In the genomic region with DNA sequence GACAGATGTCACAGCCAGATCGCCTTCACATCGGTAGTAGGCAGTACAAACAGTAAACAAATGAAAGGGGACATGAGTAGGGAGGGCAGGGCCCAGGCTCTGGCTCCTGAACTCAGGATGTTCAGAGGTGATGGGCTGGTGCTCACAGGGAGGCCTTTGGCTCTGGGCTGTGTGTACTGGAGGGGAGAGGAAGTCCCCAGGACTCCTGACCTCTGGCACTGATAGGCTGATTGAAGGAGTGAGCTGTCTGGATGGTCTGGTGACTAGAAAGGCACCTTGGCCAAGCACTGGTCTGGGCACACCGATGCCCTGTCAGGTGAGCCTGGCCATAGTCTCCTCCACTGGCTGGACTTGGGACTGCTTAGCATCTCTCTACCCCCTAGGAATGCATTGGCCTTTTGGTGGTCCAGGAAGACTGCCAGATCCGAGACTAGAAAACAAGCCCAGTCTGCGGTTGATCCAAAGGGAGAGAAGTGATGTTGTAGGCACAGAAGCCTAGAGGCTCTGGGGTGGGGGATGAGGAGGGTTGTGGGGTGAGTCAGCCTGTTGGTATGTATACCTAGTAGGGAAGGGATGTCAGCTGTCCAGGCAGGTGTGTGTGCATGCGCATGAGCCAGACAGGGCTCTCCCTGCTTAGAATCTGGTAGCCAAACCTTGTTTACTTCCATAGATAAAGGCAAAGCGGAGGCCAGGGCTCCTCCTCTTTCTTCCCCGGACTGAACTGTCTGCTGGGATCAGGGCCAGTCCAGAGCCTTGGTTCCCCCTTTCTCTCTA, we compare ENCODE assay signal across 6 cellular contexts.
A peak's percentile ranks its signal among the peaks of the same experiment; 100 is the strongest.
DNase-seq lines count a peak whose midpoint lies in the region; ATAC-seq and TF ChIP-seq lines count a peak whose summit lies in the region.

No MANE protein-coding gene starts in this region.

- no peak for TF ChIP-seq CTCF in foreskin fibroblast (IDR thresholded peaks at IDR 0.05; ENCODE audit: low read depth, low read length)

- ATAC-seq in HG03460 (IDR thresholded peaks at IDR 0.05; ENCODE audit: unreplicated experiment): no peak

- H3K4me3 ChIP-seq in foreskin fibroblast (ENCODE audit: low read depth in 1 of 2, low read length in 2 of 2): no peak overlapping the region

- DNase-seq in CD1c-positive myeloid dendritic cell (ENCODE audit: extremely low spot score) (peak; percentile 23), NCI-H510A treated with DMSO at 0.1 percent for 48 hours (lab: John Stamatoyannopoulos, UW) (peak; percentile 68), islet precursor cell (peak; percentile 97), NCI-H1105 treated with DMSO at 0.1 percent for 48 hours (lab: John Stamatoyannopoulos, UW) (no peak), foreskin fibroblast (no peak)

Comparison
In these comparisons a context has a peak if more than half of its experiments do, and no peak if none do; other contexts are left out.
1. DNase-seq: peak in CD1c-positive myeloid dendritic cell (single experiment), NCI-H510A treated with DMSO at 0.1 percent for 48 hours (single experiment) and islet precursor cell (single experiment); none in NCI-H1105 treated with DMSO at 0.1 percent for 48 hours (single experiment) and foreskin fibroblast (0 of 2).